In genomic region chr3:49171119-49171774, GRCh38 we compare ENCODE assay signal across 1 cellular context.
TF ChIP-seq lines count a peak whose summit lies in the region.

TSS of gene KLHDC8B (plus strand) at chr3:49171598. CDS start at chr3:49172770, 1,172 bp downstream.

TF ChIP-seq in GM12878, 131 proteins besides CTCF, POLR2A, EP300 and RAD21 (continued from another document):
- TF ChIP-seq RELB (IDR thresholded peaks at IDR 0.05; ENCODE audit: low read depth), result 0 out of 2 replicates have a peak, but pooled peaks have one; percentile 33
- peak; percentile 47 for TF ChIP-seq MEF2B (IDR thresholded peaks at IDR 0.05; ENCODE audit: partially characterized antibody, poor library complexity, severe bottlenecking)
- peak; percentile 58; the same call in 1 of the 2 replicates for TF ChIP-seq LARP7 (IDR thresholded peaks at IDR 0.05)
- no peak for TF ChIP-seq HDAC6 (IDR thresholded peaks at IDR 0.05; ENCODE audit: unreplicated experiment)
- TF ChIP-seq DPF2 (IDR thresholded peaks at IDR 0.05), result peak; percentile 58; the same call in 1 of the 2 replicates
- TF ChIP-seq CREM (IDR thresholded peaks at IDR 0.05; ENCODE audit: low read depth), result no peak
- peak; percentile 18; the same call in 1 of the 2 replicates for TF ChIP-seq ZNF687 (IDR thresholded peaks at IDR 0.05)
- TF ChIP-seq PAX5 (IDR thresholded peaks at IDR 0.05; ENCODE audit: borderline replicate concordance, low read depth, low read length), result no peak
- no peak for TF ChIP-seq FOS (IDR thresholded peaks at IDR 0.05; ENCODE audit: borderline replicate concordance, extremely low read depth, insufficient read length)
- TF ChIP-seq NBN (IDR thresholded peaks at IDR 0.05), result 0 out of 2 replicates have a peak, but pooled peaks have one; percentile 54
- peak; percentile 36 for TF ChIP-seq IKZF1 (conservative IDR thresholded peaks at IDR 0.05)
- TF ChIP-seq BRCA1 (IDR thresholded peaks at IDR 0.05; ENCODE audit: low read depth, low read length), result no peak
- TF ChIP-seq CHD2 (IDR thresholded peaks at IDR 0.05; ENCODE audit: borderline replicate concordance, low read depth, low read length), result peak; percentile 13; the same call in 1 of the 2 replicates
- no peak for TF ChIP-seq ZNF622 (IDR thresholded peaks at IDR 0.05)
- TF ChIP-seq RB1 (IDR thresholded peaks at IDR 0.05; ENCODE audit: borderline replicate concordance), result peak; percentile 66; the same call in 1 of the 2 replicates
- TF ChIP-seq STAT1 (conservative IDR thresholded peaks at IDR 0.05), result peak; percentile 91; the same call in 1 of the 2 replicates
- TF ChIP-seq SUZ12 (IDR thresholded peaks at IDR 0.05; ENCODE audit: unreplicated experiment), result no peak
- TF ChIP-seq YY1 (IDR thresholded peaks at IDR 0.05; ENCODE audit: low read depth, low read length), result peak; percentile 54; the same call in 1 of the 2 replicates
- TF ChIP-seq SMC3 (IDR thresholded peaks at IDR 0.05; ENCODE audit: borderline replicate concordance, low read length), result peak; percentile 71; the same call in 1 of the 2 replicates
- TF ChIP-seq NR2F1 (conservative IDR thresholded peaks at IDR 0.05), result peak; percentile 55
- peak; percentile 90 for TF ChIP-seq SMARCA5 (IDR thresholded peaks at IDR 0.05)
